ENCODE assay signal across 16 cellular contexts in genomic region chr14:91279354-91279753, GRCh38. TPM values are rescaled to one million over a fixed set of nuclear protein-coding genes. Genes with fewer than 3 reads are reported as not detected.
A peak's percentile ranks its signal among the peaks of the same experiment; 100 is the strongest.
DNase-seq lines count a peak whose midpoint lies in the region; ATAC-seq and TF ChIP-seq lines count a peak whose summit lies in the region.
"Had no signal": no experiment of that assay in that cellular context is flagged by ENCODE, and none has a peak within 500 bp of the region (broad histone marks: within the 10 kb centered on the region; RNA-seq: fewer than 3 reads in every experiment).

No MANE protein-coding gene starts in this region.

- H3K9me3 Mint-ChIP-seq in activated CD4-positive, alpha-beta memory T cell treated with anti-CD3 and anti-CD28 coated beads, Interleukin-2, amount 10 ng/mL, durations not matched to agents 7 days and 5 days, result no peaks in the 10 kb centered on the region
- H3K9me3 Mint-ChIP-seq in activated CD4-positive, alpha-beta memory T cell treated with anti-CD3 and anti-CD28 coated beads for 36 hours, result no peaks in the 10 kb centered on the region
- peaks cover 0 to 4% (median 0%) of the 10 kb centered on the region in 8 donors for H3K9me3 Mint-ChIP-seq in CD4-positive, alpha-beta memory T cell
- H3K9me3 Mint-ChIP-seq in natural killer cell, result no peaks in the 10 kb centered on the region
- no peaks in the 10 kb centered on the region for H3K9me3 Mint-ChIP-seq in effector memory CD8-positive, alpha-beta T cell

- DNase-seq in activated CD4-positive, alpha-beta memory T cell treated with anti-CD3 and anti-CD28 coated beads, Interleukin-2, amount 10 ng/mL, durations not matched to agents 7 days and 5 days, result no peak
- DNase-seq in activated CD4-positive, alpha-beta memory T cell treated with anti-CD3 and anti-CD28 coated beads for 36 hours, result no peak
- no peak for DNase-seq in CD4-positive, alpha-beta memory T cell
- DNase-seq in RWPE1 (ENCODE audit: low spot score), result no peak
- no peak for DNase-seq in natural killer cell
- DNase-seq in HuH-7.5 (ENCODE audit: low spot score), result no peak
- no peak for DNase-seq in effector memory CD8-positive, alpha-beta T cell
- DNase-seq in stimulated activated naive CD8-positive, alpha-beta T cell treated with anti-CD3 and anti-CD28 coated beads, Interleukin-15, Interleukin-2, amounts not matched to agents 100 U/mL and 50 U/mL, for 24 hours, result no peak
- DNase-seq: Caco-2, H7, NCI-H2227 treated with DMSO at 0.1 percent for 48 hours, NCI-H524 had no signal

- CTCF ChIA-PET in activated CD4-positive, alpha-beta memory T cell treated with anti-CD3 and anti-CD28 coated beads, Interleukin-2, amount 10 ng/mL, durations not matched to agents 7 days and 5 days (lab: Charles Lee), result interaction anchor here (1.1 to 2.5 kb wide), 3 partner anchors 8 to 102 kb away, joined by 4 to 14 read pairs (median 5); no protein-coding TSS in a partner anchor
- CTCF ChIA-PET in activated CD4-positive, alpha-beta memory T cell treated with anti-CD3 and anti-CD28 coated beads for 36 hours (lab: Charles Lee), result interaction anchor here (0.6 to 19.4 kb wide), 3 partner anchors 15 to 104 kb away, joined by 4 to 354 read pairs (median 4); no protein-coding TSS in a partner anchor
- CTCF ChIA-PET in CD4-positive, alpha-beta memory T cell (lab: Charles Lee; ENCODE audit: partially characterized antibody), result interaction anchor here (1.3 to 25.0 kb wide), 5 partner anchors 7 to 376 kb away, joined by 3 to 480 read pairs (median 4); no protein-coding TSS in a partner anchor
- CTCF ChIA-PET in RWPE1 (lab: Yijun Ruan, JAX), result interaction anchor here (1.0 kb wide), 1 partner anchor 102 kb away, joined by 5 read pairs; no protein-coding TSS in a partner anchor

- peaks cover 96% of the 10 kb centered on the region for H3K36me3 ChIP-seq in CD4-positive, alpha-beta memory T cell (ENCODE audit: insufficient read depth, low read length)

- no peak for TF ChIP-seq CTCF in RWPE1 (conservative IDR thresholded peaks at IDR 0.05; ENCODE audit: low read depth)
- no peak for TF ChIP-seq CTCF in natural killer cell (IDR thresholded peaks at IDR 0.05)

- H3K27ac ChIP-seq in CD4-positive, alpha-beta memory T cell (ENCODE audit: low read depth, low read length), result no peak overlapping the region
- peak overlapping the region; percentile 94 for H3K27ac ChIP-seq in RWPE1
- H3K27ac ChIP-seq: A549; BLaER1 treated with 17β-estradiol and CSF1 and Interleukin-3, amounts not matched to agents 10 nM and 100 nM; KMS-11 had no signal

- peak overlapping the region; percentile 16 for H3K27ac Mint-ChIP-seq in activated CD4-positive, alpha-beta memory T cell treated with anti-CD3 and anti-CD28 coated beads, Interleukin-2, amount 10 ng/mL, durations not matched to agents 7 days and 5 days
- H3K27ac Mint-ChIP-seq in activated CD4-positive, alpha-beta memory T cell treated with anti-CD3 and anti-CD28 coated beads for 36 hours, result no peak overlapping the region
- peak overlapping the region in 4 of 7 donors; percentile 29 to 61 (median 46) for H3K27ac Mint-ChIP-seq in CD4-positive, alpha-beta memory T cell
- H3K27ac Mint-ChIP-seq in natural killer cell, result peak overlapping the region; percentile 51 to 53
- H3K27ac Mint-ChIP-seq in effector memory CD8-positive, alpha-beta T cell, result peak overlapping the region in 1 of 2 donors; percentile 23

- ATAC-seq in natural killer cell, result no peak
- no peak for ATAC-seq in effector memory CD8-positive, alpha-beta T cell (replicated peaks)
- ATAC-seq in stimulated activated naive CD8-positive, alpha-beta T cell treated with anti-CD3 and anti-CD28 coated beads, Interleukin-15, Interleukin-2, amounts not matched to agents 100 U/mL and 50 U/mL, for 24 hours, result no peak
- ATAC-seq: A549, HepG2 had no signal

- intact Hi-C loops in activated CD4-positive, alpha-beta memory T cell treated with anti-CD3 and anti-CD28 coated beads for 36 hours (cut with micrococcal nuclease), result no loop called here
- intact Hi-C loops in CD4-positive, alpha-beta memory T cell (cut with micrococcal nuclease), result no loop called here
- intact Hi-C loops in natural killer cell (cut with micrococcal nuclease), result no loop called here

- H3K4me3 Mint-ChIP-seq in activated CD4-positive, alpha-beta memory T cell treated with anti-CD3 and anti-CD28 coated beads, Interleukin-2, amount 10 ng/mL, durations not matched to agents 7 days and 5 days, result no peak overlapping the region
- H3K4me3 Mint-ChIP-seq in activated CD4-positive, alpha-beta memory T cell treated with anti-CD3 and anti-CD28 coated beads for 36 hours, result no peak overlapping the region
- no peak overlapping the region for H3K4me3 Mint-ChIP-seq in CD4-positive, alpha-beta memory T cell
- no peak overlapping the region for H3K4me3 Mint-ChIP-seq in natural killer cell
- H3K4me3 Mint-ChIP-seq in effector memory CD8-positive, alpha-beta T cell, result no peak overlapping the region

- H3K4me3 ChIP-seq in CD4-positive, alpha-beta memory T cell (ENCODE audit: low read length in 2 of 2), result no peak overlapping the region
- H3K4me3 ChIP-seq: A549; BLaER1 treated with 17β-estradiol and CSF1 and Interleukin-3, amounts not matched to agents 10 nM and 100 nM had no signal

- peaks cover 7% of the 10 kb centered on the region for H3K4me1 Mint-ChIP-seq in activated CD4-positive, alpha-beta memory T cell treated with anti-CD3 and anti-CD28 coated beads, Interleukin-2, amount 10 ng/mL, durations not matched to agents 7 days and 5 days
- peaks cover 2% of the 10 kb centered on the region for H3K4me1 Mint-ChIP-seq in activated CD4-positive, alpha-beta memory T cell treated with anti-CD3 and anti-CD28 coated beads for 36 hours (ENCODE audit: low read depth)
- H3K4me1 Mint-ChIP-seq in CD4-positive, alpha-beta memory T cell, result peaks cover 0 to 2% (median 0%) of the 10 kb centered on the region in 4 donors
- H3K4me1 Mint-ChIP-seq in natural killer cell, result peaks cover 19 to 32% of the 10 kb centered on the region in 2 donors
- peaks cover 1 to 4% of the 10 kb centered on the region in 2 donors for H3K4me1 Mint-ChIP-seq in effector memory CD8-positive, alpha-beta T cell (ENCODE audit: low read depth in 2 of 2)

- H3K9me3 ChIP-seq in CD4-positive, alpha-beta memory T cell (ENCODE audit: control insufficient read depth in 1 of 2, low read length in 2 of 2), result no peaks in the 10 kb centered on the region
- H3K9me3 ChIP-seq: A549; BLaER1 treated with 17β-estradiol and CSF1 and Interleukin-3, amounts not matched to agents 10 nM and 100 nM; Caco-2 had no signal

- H3K36me3 Mint-ChIP-seq in activated CD4-positive, alpha-beta memory T cell treated with anti-CD3 and anti-CD28 coated beads, Interleukin-2, amount 10 ng/mL, durations not matched to agents 7 days and 5 days (ENCODE audit: low read depth), result peaks cover 79% of the 10 kb centered on the region
- peaks cover 67% of the 10 kb centered on the region for H3K36me3 Mint-ChIP-seq in activated CD4-positive, alpha-beta memory T cell treated with anti-CD3 and anti-CD28 coated beads for 36 hours
- peaks cover 75 to 82% of the 10 kb centered on the region in 2 donors for H3K36me3 Mint-ChIP-seq in CD4-positive, alpha-beta memory T cell
- H3K36me3 Mint-ChIP-seq in natural killer cell, result peaks cover 16% of the 10 kb centered on the region
- peaks cover 100% of the 10 kb centered on the region for H3K36me3 Mint-ChIP-seq in effector memory CD8-positive, alpha-beta T cell (ENCODE audit: insufficient read depth)

- POLR2A ChIA-PET in activated CD4-positive, alpha-beta memory T cell treated with anti-CD3 and anti-CD28 coated beads, Interleukin-2, amount 10 ng/mL, durations not matched to agents 7 days and 5 days (lab: Charles Lee), result interaction anchor here (1.5 kb wide), 1 partner anchor 12 kb away, joined by 3 read pairs; no protein-coding TSS in a partner anchor
- POLR2A ChIA-PET in activated CD4-positive, alpha-beta memory T cell treated with anti-CD3 and anti-CD28 coated beads for 36 hours (lab: Charles Lee), result interaction anchor here (1.8 kb wide), 1 partner anchor 14 kb away, joined by 5 read pairs; no protein-coding TSS in a partner anchor
- POLR2A ChIA-PET in CD4-positive, alpha-beta memory T cell (lab: Charles Lee; ENCODE audit: partially characterized antibody), result interaction anchor here (1.0 to 1.5 kb wide), 3 partner anchors 15 to 102 kb away, joined by 4 to 6 read pairs (median 5); no protein-coding TSS in a partner anchor
- POLR2A ChIA-PET in RWPE1 (lab: Yijun Ruan, JAX; ENCODE audit: low non-redundant PET), result no interaction called here

- H3K4me1 ChIP-seq in CD4-positive, alpha-beta memory T cell (ENCODE audit: insufficient read depth, low read length), result no peaks in the 10 kb centered on the region
- H3K4me1 ChIP-seq: A549, Caco-2 had no signal

- H3K27me3 Mint-ChIP-seq in activated CD4-positive, alpha-beta memory T cell treated with anti-CD3 and anti-CD28 coated beads, Interleukin-2, amount 10 ng/mL, durations not matched to agents 7 days and 5 days, result no peaks in the 10 kb centered on the region
- no peaks in the 10 kb centered on the region for H3K27me3 Mint-ChIP-seq in activated CD4-positive, alpha-beta memory T cell treated with anti-CD3 and anti-CD28 coated beads for 36 hours
- no peaks in the 10 kb centered on the region for H3K27me3 Mint-ChIP-seq in CD4-positive, alpha-beta memory T cell
- H3K27me3 Mint-ChIP-seq in natural killer cell (ENCODE audit: low read depth in 2 of 2), result no peaks in the 10 kb centered on the region
- H3K27me3 Mint-ChIP-seq in effector memory CD8-positive, alpha-beta T cell, result no peaks in the 10 kb centered on the region

- no peaks in the 10 kb centered on the region for H3K27me3 ChIP-seq in CD4-positive, alpha-beta memory T cell (ENCODE audit: insufficient read depth, low read length)
- H3K27me3 ChIP-seq: BLaER1 treated with 17β-estradiol and CSF1 and Interleukin-3, amounts not matched to agents 10 nM and 100 nM had no signal

RNA-seq across cellular contexts. Expression of gene GPR68, which starts 34.9 kb away (rescaled TPM):
- 10 to 100 TPM; 36.9 to 39.8 TPM for total RNA-seq in activated CD4-positive, alpha-beta memory T cell treated with anti-CD3 and anti-CD28 coated beads, Interleukin-2, amount 10 ng/mL, durations not matched to agents 7 days and 5 days
- 1 to 10 TPM; 6.5 to 6.9 TPM for total RNA-seq in activated CD4-positive, alpha-beta memory T cell treated with anti-CD3 and anti-CD28 coated beads for 36 hours
- total RNA-seq in CD4-positive, alpha-beta memory T cell, result 10 to 100 TPM; 10.6 to 10.8 TPM
- 1 to 10 TPM; 3.0 to 8.3 TPM for polyA plus RNA-seq in CD4-positive, alpha-beta memory T cell
- 10 to 100 TPM in 2 of 3 donors, 1 to 10 TPM in 1; 7.6 to 24.0 (median 15.7) TPM for total RNA-seq in natural killer cell
- total RNA-seq: HepG2 had no signal
- polyA plus RNA-seq: HepG2 had no signal
